13 cellular contexts compared by ENCODE assay signal in genomic region chr13:40059540-40060232, GRCh38.
A peak's percentile ranks its signal among the peaks of the same experiment; 100 is the strongest.
DNase-seq lines count a peak whose midpoint lies in the region; ATAC-seq and TF ChIP-seq lines count a peak whose summit lies in the region.
"Had no signal": no experiment of that assay in that cellular context is flagged by ENCODE, and none has a peak within 500 bp of the region (broad histone marks: within the 10 kb centered on the region; RNA-seq: fewer than 3 reads in every experiment).

No MANE protein-coding gene starts in this region.

- CTCF ChIA-PET in mammary epithelial cell (lab: Charles Lee; ENCODE audit: low non-redundant PET): no interaction called here
- CTCF ChIA-PET in activated CD8-positive, alpha-beta T cell treated with anti-CD3 and anti-CD28 coated beads, Interleukin-2, amount 10 ng/mL, durations not matched to agents 7 days and 5 days (lab: Charles Lee): interaction anchor here (0.7 to 1.7 kb wide), 3 partner anchors 9 to 117 kb away, joined by 3 to 6 read pairs (median 5); no protein-coding TSS in a partner anchor

- H3K4me3 Mint-ChIP-seq in activated CD8-positive, alpha-beta T cell treated with anti-CD3 and anti-CD28 coated beads, Interleukin-2, amount 10 ng/mL, durations not matched to agents 7 days and 5 days: no peak overlapping the region

- intact Hi-C loops in mammary epithelial cell (cut with micrococcal nuclease): loop anchor here (2.0 to 5.0 kb wide), 2 partner anchors 117 to 282 kb away; no protein-coding TSS in a partner anchor

- H3K9ac ChIP-seq in mammary epithelial cell (ENCODE audit: insufficient read depth, low read length): no peak overlapping the region

- peak overlapping the region; percentile 35 for H2AFZ ChIP-seq in mammary epithelial cell (ENCODE audit: low read depth, low read length)

- no peak overlapping the region for H3K4me3 ChIP-seq in mammary epithelial cell (replicated peaks in 1 of 3; ENCODE audit: insufficient read depth in 1 of 3, low read depth in 2 of 3, low read length in 3 of 3)
- H3K4me3 ChIP-seq: A549, psoas muscle had no signal

- no TSS peak for BruUV-seq in mammary epithelial cell (replicated peaks; lab: Mats Ljungman, UMichigan)

- H3K27ac Mint-ChIP-seq in activated CD8-positive, alpha-beta T cell treated with anti-CD3 and anti-CD28 coated beads, Interleukin-2, amount 10 ng/mL, durations not matched to agents 7 days and 5 days: no peak overlapping the region
- H3K27ac Mint-ChIP-seq: activated naive CD4-positive, alpha-beta T cell treated with anti-CD3 and anti-CD28 coated beads, Interleukin-2, amount 50 U/mL, for 72 hours had no signal

- DNase-seq in NCI-H446 treated with DMSO at 0.1 percent for 48 hours (lab: John Stamatoyannopoulos, UW): peak; percentile 51
- no peak for DNase-seq in NCI-H446 (lab: John Stamatoyannopoulos, UW)
- peak; percentile 91 for DNase-seq in mammary epithelial cell
- DNase-seq in renal cortical epithelial cell (ENCODE audit: low read depth): peak; percentile 25
- no peak for DNase-seq in activated CD8-positive, alpha-beta T cell treated with anti-CD3 and anti-CD28 coated beads, Interleukin-2, amount 10 ng/mL, durations not matched to agents 7 days and 5 days
- no peak for DNase-seq in left lobe of liver (ENCODE audit: low spot score)
- DNase-seq: DND-41, H7 had no signal

- H3K27me3 Mint-ChIP-seq in activated CD8-positive, alpha-beta T cell treated with anti-CD3 and anti-CD28 coated beads, Interleukin-2, amount 10 ng/mL, durations not matched to agents 7 days and 5 days (ENCODE audit: low read depth): no peaks in the 10 kb centered on the region

- no peaks in the 10 kb centered on the region for H3K79me2 ChIP-seq in mammary epithelial cell (ENCODE audit: insufficient read depth, low read length)

- H3K4me1 ChIP-seq in mammary epithelial cell (ENCODE audit: insufficient read depth, low read length): peaks cover 60% of the 10 kb centered on the region
- H3K4me1 ChIP-seq: psoas muscle had no signal

- no peaks in the 10 kb centered on the region for H3K36me3 ChIP-seq in mammary epithelial cell (ENCODE audit: insufficient read depth, low read length)

- no peaks in the 10 kb centered on the region for H3K9me3 Mint-ChIP-seq in activated CD8-positive, alpha-beta T cell treated with anti-CD3 and anti-CD28 coated beads, Interleukin-2, amount 10 ng/mL, durations not matched to agents 7 days and 5 days (ENCODE audit: insufficient read depth)

- in situ Hi-C loops in mammary epithelial cell (cut with MboI; ENCODE audit: low sequenced_read_pairs in 2 of 2): loop anchor here (10.0 to 25.0 kb wide), 2 partner anchors 625 to 628 kb away; no protein-coding TSS in a partner anchor

- WGBS in mammary epithelial cell (ENCODE audit: low coverage, missing lambda C conversion rate): 41% methylated on average over 8 of the region's 8 CpGs

- H4K20me1 ChIP-seq in mammary epithelial cell (ENCODE audit: insufficient read depth, low read length): no peaks in the 10 kb centered on the region

- POLR2A ChIA-PET in activated CD8-positive, alpha-beta T cell treated with anti-CD3 and anti-CD28 coated beads, Interleukin-2, amount 10 ng/mL, durations not matched to agents 7 days and 5 days (lab: Charles Lee): no interaction called here

- H3K4me2 ChIP-seq in mammary epithelial cell (ENCODE audit: insufficient read depth, low read depth, low read length): peak overlapping the region; percentile 48
- H3K4me2 ChIP-seq: A549 had no signal

- dilution Hi-C loops in mammary epithelial cell (cut with HindIII; ENCODE audit: low sequenced_read_pairs): no loop called here

- TF ChIP-seq CTCF in mammary epithelial cell (conservative IDR thresholded peaks at IDR 0.05 in 1 of 2, IDR thresholded peaks at IDR 0.05 in 1 of 2; ENCODE audit: extremely low read depth in 1 of 2, insufficient read depth in 1 of 2, low read depth in 1 of 2, low read length in 2 of 2): peak in 1 of 2 donors; percentile 22

- no peaks in the 10 kb centered on the region for H3K36me3 Mint-ChIP-seq in activated CD8-positive, alpha-beta T cell treated with anti-CD3 and anti-CD28 coated beads, Interleukin-2, amount 10 ng/mL, durations not matched to agents 7 days and 5 days (ENCODE audit: low read depth)
- H3K36me3 Mint-ChIP-seq: activated naive CD4-positive, alpha-beta T cell treated with anti-CD3 and anti-CD28 coated beads, Interleukin-2, amount 50 U/mL, for 72 hours had no signal

- H3K9me3 ChIP-seq in mammary epithelial cell (replicated peaks; ENCODE audit: insufficient read depth, low read length): no peaks in the 10 kb centered on the region
- H3K9me3 ChIP-seq: A549, psoas muscle had no signal

- H3K27ac ChIP-seq in mammary epithelial cell (ENCODE audit: insufficient read depth, low read depth, low read length): peak overlapping the region; percentile 76
- H3K27ac ChIP-seq: A549, psoas muscle had no signal

- H3K27me3 ChIP-seq in mammary epithelial cell (ENCODE audit: insufficient read depth, low read length): no peaks in the 10 kb centered on the region

- peaks cover 13% of the 10 kb centered on the region for H3K4me1 Mint-ChIP-seq in activated CD8-positive, alpha-beta T cell treated with anti-CD3 and anti-CD28 coated beads, Interleukin-2, amount 10 ng/mL, durations not matched to agents 7 days and 5 days (ENCODE audit: low read depth)

- ATAC-seq in HG03442 (IDR thresholded peaks at IDR 0.05; ENCODE audit: unreplicated experiment): peak; percentile 41
- ATAC-seq in activated CD8-positive, alpha-beta T cell treated with anti-CD3 and anti-CD28 coated beads, Interleukin-2, amount 10 ng/mL, durations not matched to agents 7 days and 5 days: no peak
- no peak for ATAC-seq in left lobe of liver
- ATAC-seq in HG03460 (IDR thresholded peaks at IDR 0.05; ENCODE audit: unreplicated experiment): no peak
- ATAC-seq: A549 had no signal

Comparison
In these comparisons a context has a peak if more than half of its experiments do, and no peak if none do; other contexts are left out.
1. DNase-seq: peak in NCI-H446 treated with DMSO at 0.1 percent for 48 hours (single experiment), mammary epithelial cell (single experiment) and renal cortical epithelial cell (single experiment); none in NCI-H446 (0 of 2), activated CD8-positive, alpha-beta T cell treated with anti-CD3 and anti-CD28 coated beads, Interleukin-2, amount 10 ng/mL, durations not matched to agents 7 days and 5 days (single experiment) and left lobe of liver (single experiment).